Comparison of ENCODE assay signal across 8 cellular contexts in the genomic region with DNA sequence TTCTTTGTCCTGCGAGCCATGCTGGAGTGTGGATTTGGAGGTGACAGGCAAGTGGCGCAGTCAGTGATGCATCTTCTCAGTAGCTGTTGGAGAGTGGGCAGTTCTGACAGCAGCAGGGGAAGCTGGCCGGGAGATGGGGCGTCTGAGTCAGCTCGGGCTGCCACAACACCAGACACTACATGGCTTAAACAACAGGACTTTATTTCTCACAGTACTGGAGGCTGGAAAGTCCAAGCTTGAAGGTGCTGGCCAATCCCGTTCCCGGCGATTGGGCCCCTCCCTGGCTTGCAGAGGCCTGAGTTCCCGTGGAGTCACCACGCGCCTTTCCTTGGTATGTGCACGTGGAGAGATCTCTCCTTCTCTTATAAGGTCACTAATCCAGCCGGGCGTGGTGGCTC. TPM values are rescaled to one million over a fixed set of nuclear protein-coding genes. Genes with fewer than 3 reads are reported as not detected.
DNase-seq lines count a peak whose midpoint lies in the region; ATAC-seq and TF ChIP-seq lines count a peak whose summit lies in the region.

No MANE protein-coding gene starts in this region.

- ATAC-seq in HG03469 (IDR thresholded peaks at IDR 0.05; ENCODE audit: unreplicated experiment): no peak

- H3K27ac ChIP-seq in muscle layer of duodenum (ENCODE audit: low read length) (peak overlapping the region; percentile 86), adrenal gland (peak overlapping the region in 1 of 5 donors; percentile 92)

- peak overlapping the region; percentile 82 for H3K4me3 Mint-ChIP-seq in HFFc6
- no peak overlapping the region for H3K4me3 Mint-ChIP-seq in activated naive CD8-positive, alpha-beta T cell treated with anti-CD3 and anti-CD28 coated beads for 36 hours

- no peak for TF ChIP-seq POLR2A in adrenal gland (IDR thresholded peaks at IDR 0.05)

- no peaks in the 10 kb centered on the region for H3K9me3 ChIP-seq in muscle layer of duodenum (ENCODE audit: control insufficient read depth in 1 of 2, low read length in 2 of 2)
- H3K9me3 ChIP-seq in adrenal gland (replicated peaks in 1 of 3): no peaks in the 10 kb centered on the region

- no peak for TF ChIP-seq CTCF in AG10803 (conservative IDR thresholded peaks at IDR 0.05; ENCODE audit: low read length)
- TF ChIP-seq CTCF in HFFc6 (IDR thresholded peaks at IDR 0.05): no peak
- TF ChIP-seq CTCF in adrenal gland (IDR thresholded peaks at IDR 0.05): no peak

- no peaks in the 10 kb centered on the region for H3K9me3 Mint-ChIP-seq in HFFc6
- no peaks in the 10 kb centered on the region for H3K9me3 Mint-ChIP-seq in activated naive CD8-positive, alpha-beta T cell treated with anti-CD3 and anti-CD28 coated beads for 36 hours

- peak overlapping the region; percentile 95 for H3K27ac Mint-ChIP-seq in HFFc6
- H3K27ac Mint-ChIP-seq in activated naive CD8-positive, alpha-beta T cell treated with anti-CD3 and anti-CD28 coated beads for 36 hours: peak overlapping the region; percentile 87

- no peak overlapping the region for H3K4me3 ChIP-seq in AG10803 (ENCODE audit: low read length)
- H3K4me3 ChIP-seq in muscle layer of duodenum (ENCODE audit: low read depth in 1 of 2, low read length in 2 of 2): no peak overlapping the region
- H3K4me3 ChIP-seq in adrenal gland: no peak overlapping the region

- H3K27me3 Mint-ChIP-seq in HFFc6 (ENCODE audit: insufficient read depth): peaks cover 3% of the 10 kb centered on the region
- peaks cover 8% of the 10 kb centered on the region for H3K27me3 Mint-ChIP-seq in activated naive CD8-positive, alpha-beta T cell treated with anti-CD3 and anti-CD28 coated beads for 36 hours

- H3K36me3 Mint-ChIP-seq in HFFc6 (ENCODE audit: low read depth): no peaks in the 10 kb centered on the region
- peaks cover 2% of the 10 kb centered on the region for H3K36me3 Mint-ChIP-seq in activated naive CD8-positive, alpha-beta T cell treated with anti-CD3 and anti-CD28 coated beads for 36 hours

- DNase-seq in AG10803 (ENCODE audit: low read depth) (peak; percentile 42), HFFc6 (peak; percentile 41), adrenal gland (no peak), NCI-H446 (lab: John Stamatoyannopoulos, UW) (no peak), mucosa of gallbladder (ENCODE audit: low spot score) (no peak)
- DNase-seq in activated naive CD8-positive, alpha-beta T cell treated with anti-CD3 and anti-CD28 coated beads for 36 hours: peak; percentile 35

- H3K36me3 ChIP-seq in muscle layer of duodenum (ENCODE audit: control insufficient read depth in 1 of 2, insufficient read depth in 2 of 2, low read length in 2 of 2) (peaks cover 0 to 6% of the 10 kb centered on the region in 2 donors), adrenal gland (replicated peaks in 1 of 2) (no peaks in the 10 kb centered on the region)

- H3K4me1 ChIP-seq in muscle layer of duodenum (ENCODE audit: control insufficient read depth in 1 of 2, insufficient read depth in 2 of 2, low read length in 2 of 2): peaks cover 6 to 34% of the 10 kb centered on the region in 2 donors
- H3K4me1 ChIP-seq in adrenal gland (replicated peaks in 1 of 2): peaks cover 0 to 18% of the 10 kb centered on the region in 2 donors

- WGBS in adrenal gland, 4 donors: 77 to 95% (median 88%) methylated on average over 8 to 14 of the region's 14 CpGs

- peaks cover 23% of the 10 kb centered on the region for H3K4me1 Mint-ChIP-seq in HFFc6 (ENCODE audit: low read depth)
- peaks cover 37% of the 10 kb centered on the region for H3K4me1 Mint-ChIP-seq in activated naive CD8-positive, alpha-beta T cell treated with anti-CD3 and anti-CD28 coated beads for 36 hours

- intact Hi-C loops in adrenal gland (cut with DNase I): loop anchor here (10.0 kb wide), 1 partner anchor 153 kb away; a partner anchor contains a TSS

- no peaks in the 10 kb centered on the region for H3K27me3 ChIP-seq in muscle layer of duodenum (ENCODE audit: low read depth, low read length)
- H3K27me3 ChIP-seq in adrenal gland: no peaks in the 10 kb centered on the region

RNA-seq across cellular contexts. Expression of a gene that starts 16.6 kb away (rescaled TPM):
- total RNA-seq in HFFc6 (2021; fragmentation: NEBNext Ultra II Directional; extraction: Animal tissue kit (Norgen Biotek cat#: 25700)): 1 to 10 TPM; 5.0 to 7.0 (median 6.1) TPM
- total RNA-seq in activated naive CD8-positive, alpha-beta T cell treated with anti-CD3 and anti-CD28 coated beads for 36 hours: 1 to 10 TPM; 6.4 to 6.9 TPM
- total RNA-seq in adrenal gland: 10 to 100 TPM in 7 of 8 donors, 1 to 10 TPM in 1; 9.5 to 25.4 (median 15.9) TPM
- 10 to 100 TPM; 11.7 to 85.0 (median 62.3) TPM for polyA plus RNA-seq in adrenal gland
- total RNA-seq in mucosa of gallbladder: 22.1 TPM

Comparison
In these comparisons a context has a peak if more than half of its experiments do, and no peak if none do; other contexts are left out.
1. DNase-seq: peak in AG10803 (single experiment), HFFc6 (single experiment) and activated naive CD8-positive, alpha-beta T cell treated with anti-CD3 and anti-CD28 coated beads for 36 hours (single experiment); none in adrenal gland (0 of 7), NCI-H446 (0 of 2) and mucosa of gallbladder (single experiment).